Comparison of ENCODE assay signal across 9 cellular contexts in the genomic region with DNA sequence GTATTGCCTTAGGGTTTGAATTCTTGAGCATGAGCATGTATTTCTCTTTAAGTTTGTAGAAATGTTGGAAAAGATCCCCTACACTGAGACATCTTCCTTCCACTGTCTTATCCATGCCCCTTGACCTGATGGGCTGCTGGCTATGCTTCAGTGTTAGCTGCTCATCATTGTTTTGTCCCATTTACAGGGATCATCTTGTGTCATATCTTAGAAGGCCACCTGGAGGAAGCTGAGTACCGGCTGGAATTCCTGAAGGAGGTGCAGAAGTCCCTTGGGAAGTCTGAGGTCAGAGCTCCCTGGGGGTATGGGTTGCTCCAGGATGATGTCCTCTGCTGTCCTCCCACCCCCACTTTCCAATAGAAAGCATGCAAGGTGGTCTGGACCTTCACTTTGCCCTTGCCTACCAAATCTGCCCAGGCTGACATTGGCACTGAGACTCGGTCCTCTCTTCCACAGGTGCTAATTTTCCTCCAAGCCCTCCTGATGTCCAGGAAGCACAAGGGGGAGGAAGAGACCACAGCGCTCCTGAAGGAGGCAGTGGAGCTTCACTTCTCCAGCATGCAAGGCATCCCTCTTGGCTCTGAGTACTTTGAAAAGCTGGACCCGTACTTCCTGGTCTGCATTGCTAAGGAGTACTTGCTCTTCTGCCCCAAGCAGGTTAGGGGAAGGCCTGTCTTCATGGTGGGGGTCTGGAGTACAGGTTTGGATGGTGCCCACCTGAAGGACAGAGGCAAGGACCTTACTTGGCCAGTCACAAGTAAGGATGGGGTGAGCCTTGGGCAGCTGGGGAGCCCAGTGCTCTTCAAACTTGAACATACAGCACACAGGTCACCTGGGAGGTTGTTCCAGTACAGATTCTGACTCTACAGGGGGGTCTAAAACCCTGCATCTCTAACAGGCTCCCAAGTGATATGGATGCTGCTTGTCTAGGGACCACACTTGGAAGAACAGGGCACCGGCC. TPM values are rescaled to one million over a fixed set of nuclear protein-coding genes. Genes with fewer than 3 reads are reported as not detected.
DNase-seq lines count a peak whose midpoint lies in the region; TF ChIP-seq lines count a peak whose summit lies in the region.
"Had no signal": no experiment of that assay in that cellular context is flagged by ENCODE, and none has a peak within 500 bp of the region (broad histone marks: within the 10 kb centered on the region; RNA-seq: fewer than 3 reads in every experiment).

No MANE protein-coding gene starts in this region.

- peaks cover 6% of the 10 kb centered on the region for H3K27me3 Mint-ChIP-seq in nephron progenitor cell (ENCODE audit: low read depth, poor library complexity)

- H3K4me1 Mint-ChIP-seq in nephron progenitor cell = peaks cover 44% of the 10 kb centered on the region

- no peak overlapping the region for H3K27ac Mint-ChIP-seq in nephron progenitor cell

- H3K4me3 Mint-ChIP-seq in nephron progenitor cell = no peak overlapping the region

- peak; percentile 62 for DNase-seq in AG10803 (ENCODE audit: low read depth)
- peak; percentile 38 for DNase-seq in M059J (ENCODE audit: low read depth)
- no peak for DNase-seq in epithelial cell of proximal tubule (ENCODE audit: low read depth)
- DNase-seq in nephron progenitor cell = no peak
- DNase-seq in adrenal gland = no peak
- no peak for DNase-seq in HuH-7 (ENCODE audit: low spot score)
- no peak for DNase-seq in hippocampal formation (lab: John Stamatoyannopoulos, UW)
- no peak for DNase-seq in foreskin melanocyte
- DNase-seq: NCI-H446 had no signal

- TF ChIP-seq POLR2A in adrenal gland (IDR thresholded peaks at IDR 0.05) = no peak

- TF ChIP-seq CTCF in AG10803 (conservative IDR thresholded peaks at IDR 0.05; ENCODE audit: low read length) = peak; percentile 73
- peak; percentile 60 for TF ChIP-seq CTCF in epithelial cell of proximal tubule (conservative IDR thresholded peaks at IDR 0.05; ENCODE audit: low read depth, low read length)
- TF ChIP-seq CTCF in nephron progenitor cell (IDR thresholded peaks at IDR 0.05) = peak; percentile 7
- peak in 3 of 6 experiments; percentile 11 to 25 (median 24) for TF ChIP-seq CTCF in adrenal gland (IDR thresholded peaks at IDR 0.05)

- H3K4me1 ChIP-seq in adrenal gland (replicated peaks in 1 of 2) = no peaks in the 10 kb centered on the region

- H3K9me3 Mint-ChIP-seq in nephron progenitor cell = no peaks in the 10 kb centered on the region

- H3K9me3 ChIP-seq in adrenal gland (replicated peaks in 1 of 3) = no peaks in the 10 kb centered on the region

- H3K27ac ChIP-seq in adrenal gland = no peak overlapping the region

- H3K27me3 ChIP-seq in adrenal gland = no peaks in the 10 kb centered on the region

- peaks cover 10% of the 10 kb centered on the region for H3K36me3 Mint-ChIP-seq in nephron progenitor cell (ENCODE audit: low read depth)

- intact Hi-C loops in adrenal gland (cut with DNase I) = loop anchor here (5.0 to 10.0 kb wide), 2 partner anchors 162 to 170 kb away; no protein-coding TSS in a partner anchor

- no peaks in the 10 kb centered on the region for H3K36me3 ChIP-seq in adrenal gland (replicated peaks in 1 of 2)

- H3K4me3 ChIP-seq in AG10803 (ENCODE audit: low read length) = no peak overlapping the region
- H3K4me3 ChIP-seq in epithelial cell of proximal tubule (ENCODE audit: low read depth, low read length) = no peak overlapping the region
- no peak overlapping the region for H3K4me3 ChIP-seq in adrenal gland

- WGBS in adrenal gland, 4 donors = 67 to 87% (median 82%) methylated on average over 4 to 5 of the region's 5 CpGs

RNA-seq across cellular contexts. Expression of a gene that starts 17.7 kb away (rescaled TPM):
- 0.10 and 1.4 TPM in 2 replicates for total RNA-seq in M059J (2014; rRNA removed; shearing (Covaris generic))
- total RNA-seq in epithelial cell of proximal tubule (0.58 and 0.86 TPM in 2 replicates), adrenal gland (10 to 100 TPM in 2 of 8 donors, 1 to 10 TPM in 6; 1.2 to 12.1 (median 5.8) TPM)
- polyA plus RNA-seq in adrenal gland = 10 to 100 TPM in 2 of 3 donors, 1 to 10 TPM in 1; 1.7 to 35.7 (median 14.6) TPM

RNA-seq across cellular contexts. Expression of a gene that starts 17.7 kb away (rescaled TPM):
- 18.7 and 34.8 TPM in 2 replicates for total RNA-seq in M059J (2014; rRNA removed; shearing (Covaris generic))
- total RNA-seq in epithelial cell of proximal tubule = 17.6 and 38.8 TPM in 2 replicates
- 10 to 100 TPM; 24.3 to 66.2 (median 54.4) TPM for total RNA-seq in adrenal gland
- 10 to 100 TPM; 30.5 to 49.1 (median 35.1) TPM for polyA plus RNA-seq in adrenal gland

RNA-seq across cellular contexts. Expression of a gene that starts 28.2 kb away (rescaled TPM):
- total RNA-seq in M059J (2014; rRNA removed; shearing (Covaris generic)) = 6.0 and 12.6 TPM in 2 replicates
- 11.5 and 12.7 TPM in 2 replicates for total RNA-seq in epithelial cell of proximal tubule
- total RNA-seq in adrenal gland = 10 to 100 TPM; 21.9 to 62.2 (median 30.1) TPM
- polyA plus RNA-seq in adrenal gland = 10 to 100 TPM in 2 of 3 donors, 1 to 10 TPM in 1; 9.9 to 32.7 (median 16.2) TPM

Comparison
In these comparisons a context has a peak if more than half of its experiments do, and no peak if none do; other contexts are left out.
1. DNase-seq: peak in AG10803 (single experiment) and M059J (single experiment); none in epithelial cell of proximal tubule (single experiment), nephron progenitor cell (single experiment), adrenal gland (0 of 7), HuH-7 (single experiment), hippocampal formation (0 of 2) and foreskin melanocyte (single experiment).